In genomic region chr17:57342963-57343589, GRCh38 we compare ENCODE assay signal across 1 cellular context.
TF ChIP-seq lines count a peak whose summit lies in the region.

No MANE protein-coding gene starts in this region.

TF ChIP-seq in HepG2, 621 proteins besides CTCF, POLR2A, EP300 and RAD21 (continued from another document):
- TF ChIP-seq PAXIP1 (CRISPR knock-in tag; conservative IDR thresholded peaks at IDR 0.05) (peak; percentile 41; the same call in 1 of the 2 replicates), BATF2 (CRISPR knock-in tag; IDR thresholded peaks at IDR 0.05) (no peak), EHMT2 (IDR thresholded peaks at IDR 0.05; ENCODE audit: borderline replicate concordance, low read depth, low read length) (no peak), ZNF562 (CRISPR knock-in tag; IDR thresholded peaks at IDR 0.05; ENCODE audit: borderline replicate concordance) (no peak), BCL3 (CRISPR knock-in tag; IDR thresholded peaks at IDR 0.05) (no peak), ZMYM2 (CRISPR knock-in tag; IDR thresholded peaks at IDR 0.05) (0 out of 2 replicates have a peak, but pooled peaks have one; percentile 25), FOXP1 (IDR thresholded peaks at IDR 0.05) (no peak), FOXP1 (CRISPR knock-in tag; IDR thresholded peaks at IDR 0.05) (0 out of 2 replicates have a peak, but pooled peaks have one; percentile 7), NR2F6 (IDR thresholded peaks at IDR 0.05) (peak; percentile 41; the same call in 1 of the 2 replicates), NR2F6 (CRISPR knock-in tag; IDR thresholded peaks at IDR 0.05) (no peak; the same call in 1 of the 2 replicates), NFIC (IDR thresholded peaks at IDR 0.05; ENCODE audit: low read length) (0 out of 2 replicates have a peak, but pooled peaks have one; percentile 9), ZNF781 (CRISPR knock-in tag; IDR thresholded peaks at IDR 0.05; ENCODE audit: borderline replicate concordance, not compliant biosample characterization) (no peak), NFKB2 (CRISPR knock-in tag; IDR thresholded peaks at IDR 0.05; ENCODE audit: borderline replicate concordance) (no peak), STAG1 (CRISPR knock-in tag; IDR thresholded peaks at IDR 0.05) (peak; percentile 8; the same call in 1 of the 2 replicates), ZFP41 (CRISPR knock-in tag; IDR thresholded peaks at IDR 0.05; ENCODE audit: borderline replicate concordance) (no peak), AGO2 (optimal IDR thresholded peaks at IDR 0.05; ENCODE audit: low read depth, low read length) (no peak), FOXJ3 (CRISPR knock-in tag; IDR thresholded peaks at IDR 0.05; ENCODE audit: borderline replicate concordance) (no peak), SRY (CRISPR knock-in tag; IDR thresholded peaks at IDR 0.05) (no peak), HOXA7 (CRISPR knock-in tag; IDR thresholded peaks at IDR 0.05) (no peak), PHF21A (CRISPR knock-in tag; IDR thresholded peaks at IDR 0.05) (no peak), BRCA1 (CRISPR knock-in tag; IDR thresholded peaks at IDR 0.05) (no peak), CERS6 (CRISPR knock-in tag; IDR thresholded peaks at IDR 0.05) (no peak), KDM1A (CRISPR knock-in tag; IDR thresholded peaks at IDR 0.05) (0 out of 2 replicates have a peak, but pooled peaks have one; percentile 35), MAFK (conservative IDR thresholded peaks at IDR 0.05 in 1 of 2, IDR thresholded peaks at IDR 0.05 in 1 of 2; ENCODE audit: low read length in 2 of 2) (peak; percentile 19 to 38; a peak in 2 of 4 replicates), GATAD2A (CRISPR knock-in tag; IDR thresholded peaks at IDR 0.05) (peak; percentile 76), ZNF644 (CRISPR knock-in tag; IDR thresholded peaks at IDR 0.05; ENCODE audit: low read depth) (0 out of 2 replicates have a peak, but pooled peaks have one; percentile 14), ARID3A (IDR thresholded peaks at IDR 0.05; ENCODE audit: low read depth, low read length) (0 out of 2 replicates have a peak, but pooled peaks have one; percentile 27), ZNF672 (CRISPR knock-in tag; IDR thresholded peaks at IDR 0.05) (no peak), ZNF629 (CRISPR knock-in tag; conservative IDR thresholded peaks at IDR 0.05) (peak; percentile 93), ZNF296 (CRISPR knock-in tag; conservative IDR thresholded peaks at IDR 0.05) (no peak), ARID5B (CRISPR knock-in tag; IDR thresholded peaks at IDR 0.05) (0 out of 2 replicates have a peak, but pooled peaks have one; percentile 30)
